ENCODE assay signal across 2 cellular contexts in genomic region chr2:96913117-96913397, GRCh38.
TF ChIP-seq lines count a peak whose summit lies in the region.

No MANE protein-coding gene starts in this region.

TF ChIP-seq in HEK293, 187 proteins besides CTCF, POLR2A, EP300 and RAD21:
- TF ChIP-seq ZNF791 (tag by site-specific recombination; IDR thresholded peaks at IDR 0.05) (no peak), EGR2 (tag by site-specific recombination; IDR thresholded peaks at IDR 0.05; ENCODE audit: low read depth) (peak; percentile 1; the same call in 1 of the 2 replicates)

TF ChIP-seq in K562, 482 proteins besides CTCF, POLR2A, EP300 and RAD21:
- TF ChIP-seq RBM17 (IDR thresholded peaks at IDR 0.05; ENCODE audit: borderline replicate concordance, low read depth, low read length), result no peak
- TF ChIP-seq ZBTB17 (CRISPR knock-in tag; IDR thresholded peaks at IDR 0.05), result peak; percentile 22; the same call in 1 of the 2 replicates
- TF ChIP-seq, protein P1, sequence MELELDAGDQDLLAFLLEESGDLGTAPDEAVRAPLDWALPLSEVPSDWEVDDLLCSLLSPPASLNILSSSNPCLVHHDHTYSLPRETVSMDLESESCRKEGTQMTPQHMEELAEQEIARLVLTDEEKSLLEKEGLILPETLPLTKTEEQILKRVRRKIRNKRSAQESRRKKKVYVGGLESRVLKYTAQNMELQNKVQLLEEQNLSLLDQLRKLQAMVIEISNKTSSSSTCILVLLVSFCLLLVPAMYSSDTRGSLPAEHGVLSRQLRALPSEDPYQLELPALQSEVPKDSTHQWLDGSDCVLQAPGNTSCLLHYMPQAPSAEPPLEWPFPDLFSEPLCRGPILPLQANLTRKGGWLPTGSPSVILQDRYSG (tag; conservative IDR thresholded peaks at IDR 0.05; ENCODE audit: low read depth), result no peak
- no peak for TF ChIP-seq LEF1 (IDR thresholded peaks at IDR 0.05)
- TF ChIP-seq SRSF9 (IDR thresholded peaks at IDR 0.05; ENCODE audit: borderline replicate concordance, low read depth, low read length), result no peak
- no peak for TF ChIP-seq YY1 (IDR thresholded peaks at IDR 0.05; ENCODE audit: borderline replicate concordance in 1 of 3, control insufficient read depth in 1 of 3, extremely low read depth in 1 of 3, insufficient read depth in 3 of 3, insufficient read length in 1 of 3, insufficient replicate concordance in 2 of 3, low read depth in 1 of 3, low read length in 2 of 3)
- peak; percentile 30; the same call in 1 of the 2 replicates for TF ChIP-seq CEBPG (CRISPR knock-in tag; IDR thresholded peaks at IDR 0.05)
- no peak for TF ChIP-seq CEBPG (tag; conservative IDR thresholded peaks at IDR 0.05 in 1 of 2, IDR thresholded peaks at IDR 0.05 in 1 of 2)
- peak; percentile 17; the same call in 1 of the 2 replicates for TF ChIP-seq RBFOX2 (IDR thresholded peaks at IDR 0.05; ENCODE audit: low read depth, low read length)
- TF ChIP-seq MAFK (IDR thresholded peaks at IDR 0.05; ENCODE audit: low read length), result no peak
- TF ChIP-seq FUS (optimal IDR thresholded peaks at IDR 0.05; ENCODE audit: low read depth, low read length), result no peak
- TF ChIP-seq SAP30 (IDR thresholded peaks at IDR 0.05; ENCODE audit: borderline replicate concordance, insufficient read depth, low read depth, low read length, poor library complexity, severe bottlenecking), result no peak
- TF ChIP-seq MYC (IDR thresholded peaks at IDR 0.05; ENCODE audit: low read depth, low read length), result no peak
- 0 out of 2 replicates have a peak, but pooled peaks have one; percentile 24 for TF ChIP-seq MYC (CRISPR knock-in tag; IDR thresholded peaks at IDR 0.05; ENCODE audit: borderline replicate concordance, low read depth)
- peak; percentile 31 for TF ChIP-seq KDM5B (IDR thresholded peaks at IDR 0.05; ENCODE audit: insufficient replicate concordance, low read depth, low read length)
- TF ChIP-seq RBM39 (optimal IDR thresholded peaks at IDR 0.05; ENCODE audit: low read depth, low read length), result no peak
- TF ChIP-seq, protein P2, sequence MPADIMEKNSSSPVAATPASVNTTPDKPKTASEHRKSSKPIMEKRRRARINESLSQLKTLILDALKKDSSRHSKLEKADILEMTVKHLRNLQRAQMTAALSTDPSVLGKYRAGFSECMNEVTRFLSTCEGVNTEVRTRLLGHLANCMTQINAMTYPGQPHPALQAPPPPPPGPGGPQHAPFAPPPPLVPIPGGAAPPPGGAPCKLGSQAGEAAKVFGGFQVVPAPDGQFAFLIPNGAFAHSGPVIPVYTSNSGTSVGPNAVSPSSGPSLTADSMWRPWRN (IDR thresholded peaks at IDR 0.05; ENCODE audit: low read depth), result no peak
- TF ChIP-seq, protein P3, sequence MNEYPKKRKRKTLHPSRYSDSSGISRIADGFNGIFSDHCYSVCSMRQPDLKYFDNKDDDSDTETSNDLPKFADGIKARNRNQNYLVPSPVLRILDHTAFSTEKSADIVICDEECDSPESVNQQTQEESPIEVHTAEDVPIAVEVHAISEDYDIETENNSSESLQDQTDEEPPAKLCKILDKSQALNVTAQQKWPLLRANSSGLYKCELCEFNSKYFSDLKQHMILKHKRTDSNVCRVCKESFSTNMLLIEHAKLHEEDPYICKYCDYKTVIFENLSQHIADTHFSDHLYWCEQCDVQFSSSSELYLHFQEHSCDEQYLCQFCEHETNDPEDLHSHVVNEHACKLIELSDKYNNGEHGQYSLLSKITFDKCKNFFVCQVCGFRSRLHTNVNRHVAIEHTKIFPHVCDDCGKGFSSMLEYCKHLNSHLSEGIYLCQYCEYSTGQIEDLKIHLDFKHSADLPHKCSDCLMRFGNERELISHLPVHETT (CRISPR knock-in tag; conservative IDR thresholded peaks at IDR 0.05 in 1 of 2, IDR thresholded peaks at IDR 0.05 in 1 of 2), result peak in 1 of 2 experiments; percentile 32; a peak in 1 of 4 replicates
- TF ChIP-seq, protein P4, sequence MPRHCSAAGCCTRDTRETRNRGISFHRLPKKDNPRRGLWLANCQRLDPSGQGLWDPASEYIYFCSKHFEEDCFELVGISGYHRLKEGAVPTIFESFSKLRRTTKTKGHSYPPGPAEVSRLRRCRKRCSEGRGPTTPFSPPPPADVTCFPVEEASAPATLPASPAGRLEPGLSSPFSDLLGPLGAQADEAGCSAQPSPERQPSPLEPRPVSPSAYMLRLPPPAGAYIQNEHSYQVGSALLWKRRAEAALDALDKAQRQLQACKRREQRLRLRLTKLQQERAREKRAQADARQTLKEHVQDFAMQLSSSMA (CRISPR knock-in tag; IDR thresholded peaks at IDR 0.05), result 0 out of 2 replicates have a peak, but pooled peaks have one; percentile 24
- no peak for TF ChIP-seq RAD51 (IDR thresholded peaks at IDR 0.05; ENCODE audit: borderline replicate concordance, low read depth)
- TF ChIP-seq ZBTB5 (IDR thresholded peaks at IDR 0.05), result no peak
- TF ChIP-seq ETS1 (conservative IDR thresholded peaks at IDR 0.05; ENCODE audit: control insufficient read depth, low read depth, low read length), result no peak
- TF ChIP-seq ZNF212 (CRISPR knock-in tag; IDR thresholded peaks at IDR 0.05), result no peak
- TF ChIP-seq, protein P5, sequence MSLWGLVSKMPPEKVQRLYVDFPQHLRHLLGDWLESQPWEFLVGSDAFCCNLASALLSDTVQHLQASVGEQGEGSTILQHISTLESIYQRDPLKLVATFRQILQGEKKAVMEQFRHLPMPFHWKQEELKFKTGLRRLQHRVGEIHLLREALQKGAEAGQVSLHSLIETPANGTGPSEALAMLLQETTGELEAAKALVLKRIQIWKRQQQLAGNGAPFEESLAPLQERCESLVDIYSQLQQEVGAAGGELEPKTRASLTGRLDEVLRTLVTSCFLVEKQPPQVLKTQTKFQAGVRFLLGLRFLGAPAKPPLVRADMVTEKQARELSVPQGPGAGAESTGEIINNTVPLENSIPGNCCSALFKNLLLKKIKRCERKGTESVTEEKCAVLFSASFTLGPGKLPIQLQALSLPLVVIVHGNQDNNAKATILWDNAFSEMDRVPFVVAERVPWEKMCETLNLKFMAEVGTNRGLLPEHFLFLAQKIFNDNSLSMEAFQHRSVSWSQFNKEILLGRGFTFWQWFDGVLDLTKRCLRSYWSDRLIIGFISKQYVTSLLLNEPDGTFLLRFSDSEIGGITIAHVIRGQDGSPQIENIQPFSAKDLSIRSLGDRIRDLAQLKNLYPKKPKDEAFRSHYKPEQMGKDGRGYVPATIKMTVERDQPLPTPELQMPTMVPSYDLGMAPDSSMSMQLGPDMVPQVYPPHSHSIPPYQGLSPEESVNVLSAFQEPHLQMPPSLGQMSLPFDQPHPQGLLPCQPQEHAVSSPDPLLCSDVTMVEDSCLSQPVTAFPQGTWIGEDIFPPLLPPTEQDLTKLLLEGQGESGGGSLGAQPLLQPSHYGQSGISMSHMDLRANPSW (CRISPR knock-in tag; IDR thresholded peaks at IDR 0.05), result no peak
- no peak for TF ChIP-seq MED1 (CRISPR knock-in tag; IDR thresholded peaks at IDR 0.05; ENCODE audit: borderline replicate concordance)
- no peak for TF ChIP-seq NFE2 (IDR thresholded peaks at IDR 0.05; ENCODE audit: low read depth)
- 0 out of 2 replicates have a peak, but pooled peaks have one; percentile 47 for TF ChIP-seq NFRKB (IDR thresholded peaks at IDR 0.05; ENCODE audit: low read depth)
TF ChIP-seq in K562: peak in this region for 8.
